2 cellular contexts compared by ENCODE assay signal in genomic region chr11:61771195-61771894, GRCh38.
A peak's percentile ranks its signal among the peaks of the same experiment; 100 is the strongest.
TF ChIP-seq lines count a peak whose summit lies in the region.

No MANE protein-coding gene starts in this region.

TF ChIP-seq in A549, 52 proteins besides CTCF, POLR2A, EP300 and RAD21:
- TF ChIP-seq CBX2 (IDR thresholded peaks at IDR 0.05; ENCODE audit: borderline replicate concordance, low read depth) (no peak), ZFP36 (IDR thresholded peaks at IDR 0.05; ENCODE audit: borderline replicate concordance, partially characterized antibody) (peak; percentile 95)

TF ChIP-seq in GM23338, 12 proteins besides CTCF, POLR2A, EP300 and RAD21:
- TF ChIP-seq POLR2AphosphoS5 (IDR thresholded peaks at IDR 0.05; ENCODE audit: low read depth) (no peak), ZNF331 (CRISPR knock-in tag; IDR thresholded peaks at IDR 0.05; ENCODE audit: low read depth) (no peak), JUNB (IDR thresholded peaks at IDR 0.05; ENCODE audit: unreplicated experiment) (no peak), CREB1 (CRISPR knock-in tag; IDR thresholded peaks at IDR 0.05; ENCODE audit: low read depth) (no peak), STAT1 (IDR thresholded peaks at IDR 0.05; ENCODE audit: unreplicated experiment) (no peak), ZNF114 (CRISPR knock-in tag; IDR thresholded peaks at IDR 0.05) (no peak), EZH2phosphoT487 (IDR thresholded peaks at IDR 0.05; ENCODE audit: unreplicated experiment) (no peak), NANOG (IDR thresholded peaks at IDR 0.05; ENCODE audit: borderline replicate concordance) (no peak), ZNF462 (CRISPR knock-in tag; IDR thresholded peaks at IDR 0.05) (no peak), EZH2 (IDR thresholded peaks at IDR 0.05; ENCODE audit: low read depth, unreplicated experiment) (no peak)
- TF ChIP-seq, protein P1, sequence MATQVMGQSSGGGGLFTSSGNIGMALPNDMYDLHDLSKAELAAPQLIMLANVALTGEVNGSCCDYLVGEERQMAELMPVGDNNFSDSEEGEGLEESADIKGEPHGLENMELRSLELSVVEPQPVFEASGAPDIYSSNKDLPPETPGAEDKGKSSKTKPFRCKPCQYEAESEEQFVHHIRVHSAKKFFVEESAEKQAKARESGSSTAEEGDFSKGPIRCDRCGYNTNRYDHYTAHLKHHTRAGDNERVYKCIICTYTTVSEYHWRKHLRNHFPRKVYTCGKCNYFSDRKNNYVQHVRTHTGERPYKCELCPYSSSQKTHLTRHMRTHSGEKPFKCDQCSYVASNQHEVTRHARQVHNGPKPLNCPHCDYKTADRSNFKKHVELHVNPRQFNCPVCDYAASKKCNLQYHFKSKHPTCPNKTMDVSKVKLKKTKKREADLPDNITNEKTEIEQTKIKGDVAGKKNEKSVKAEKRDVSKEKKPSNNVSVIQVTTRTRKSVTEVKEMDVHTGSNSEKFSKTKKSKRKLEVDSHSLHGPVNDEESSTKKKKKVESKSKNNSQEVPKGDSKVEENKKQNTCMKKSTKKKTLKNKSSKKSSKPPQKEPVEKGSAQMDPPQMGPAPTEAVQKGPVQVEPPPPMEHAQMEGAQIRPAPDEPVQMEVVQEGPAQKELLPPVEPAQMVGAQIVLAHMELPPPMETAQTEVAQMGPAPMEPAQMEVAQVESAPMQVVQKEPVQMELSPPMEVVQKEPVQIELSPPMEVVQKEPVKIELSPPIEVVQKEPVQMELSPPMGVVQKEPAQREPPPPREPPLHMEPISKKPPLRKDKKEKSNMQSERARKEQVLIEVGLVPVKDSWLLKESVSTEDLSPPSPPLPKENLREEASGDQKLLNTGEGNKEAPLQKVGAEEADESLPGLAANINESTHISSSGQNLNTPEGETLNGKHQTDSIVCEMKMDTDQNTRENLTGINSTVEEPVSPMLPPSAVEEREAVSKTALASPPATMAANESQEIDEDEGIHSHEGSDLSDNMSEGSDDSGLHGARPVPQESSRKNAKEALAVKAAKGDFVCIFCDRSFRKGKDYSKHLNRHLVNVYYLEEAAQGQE (IDR thresholded peaks at IDR 0.05; ENCODE audit: unreplicated experiment): no peak
- TF ChIP-seq, protein P2, sequence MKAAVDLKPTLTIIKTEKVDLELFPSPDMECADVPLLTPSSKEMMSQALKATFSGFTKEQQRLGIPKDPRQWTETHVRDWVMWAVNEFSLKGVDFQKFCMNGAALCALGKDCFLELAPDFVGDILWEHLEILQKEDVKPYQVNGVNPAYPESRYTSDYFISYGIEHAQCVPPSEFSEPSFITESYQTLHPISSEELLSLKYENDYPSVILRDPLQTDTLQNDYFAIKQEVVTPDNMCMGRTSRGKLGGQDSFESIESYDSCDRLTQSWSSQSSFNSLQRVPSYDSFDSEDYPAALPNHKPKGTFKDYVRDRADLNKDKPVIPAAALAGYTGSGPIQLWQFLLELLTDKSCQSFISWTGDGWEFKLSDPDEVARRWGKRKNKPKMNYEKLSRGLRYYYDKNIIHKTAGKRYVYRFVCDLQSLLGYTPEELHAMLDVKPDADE (IDR thresholded peaks at IDR 0.05): no peak
